Comparison of ENCODE assay signal across 8 cellular contexts in the genomic region with DNA sequence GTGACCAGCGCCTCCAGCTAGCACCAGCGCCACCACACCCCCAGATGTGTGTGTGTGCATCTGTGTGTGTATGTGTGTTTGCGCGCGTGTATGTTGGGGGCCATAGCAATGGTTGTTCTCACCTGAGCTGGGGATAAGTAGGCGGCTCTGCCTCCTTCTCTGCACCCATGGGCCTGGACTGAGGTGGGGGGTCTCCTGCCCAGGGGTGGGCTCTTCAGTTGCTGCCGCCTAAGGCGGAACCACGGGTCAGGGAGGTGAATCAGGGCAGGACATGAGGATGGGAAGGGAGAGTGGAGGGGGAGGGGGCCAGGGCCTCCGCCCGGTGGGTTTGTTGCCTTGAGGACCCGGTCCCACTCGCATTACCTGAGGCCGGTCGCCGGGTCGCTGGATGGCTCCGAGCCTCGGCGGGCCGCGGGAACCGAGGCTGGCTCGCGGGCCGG. TPM values are rescaled to one million over a fixed set of nuclear protein-coding genes. Genes with fewer than 3 reads are reported as not detected.
DNase-seq lines count a peak whose midpoint lies in the region; ATAC-seq, FAIRE-seq and TF ChIP-seq lines count a peak whose summit lies in the region.

No MANE protein-coding gene starts in this region.

- POLR2A ChIA-PET in CD4-positive, alpha-beta T cell (lab: Charles Lee), result interaction anchor here (1.0 to 4.1 kb wide), 7 partner anchors 8 to 220 kb away, joined by 3 to 33 read pairs (median 7); partner anchors contain the start of genes NT5C1A and PPIE

- ATAC-seq in CD4-positive, alpha-beta T cell (ENCODE audit: poor library complexity), result no peak
- peak; percentile 7 for ATAC-seq in HG02938 (IDR thresholded peaks at IDR 0.05; ENCODE audit: unreplicated experiment)
- no peak for ATAC-seq in HG02885 (IDR thresholded peaks at IDR 0.05; ENCODE audit: poor library complexity, unreplicated experiment)

- H3K4me1 ChIP-seq in mammary epithelial cell (ENCODE audit: insufficient read depth, low read length) (peaks cover 18% of the 10 kb centered on the region), neural progenitor cell (peaks cover 7% of the 10 kb centered on the region)

- peak overlapping the region; percentile 85 for H3K4me2 ChIP-seq in mammary epithelial cell (ENCODE audit: insufficient read depth, low read depth, low read length)
- peak overlapping the region; percentile 74 for H3K4me2 ChIP-seq in neural progenitor cell

- H3K36me3 ChIP-seq in mammary epithelial cell (ENCODE audit: insufficient read depth, low read length) (no peaks in the 10 kb centered on the region), neural progenitor cell (no peaks in the 10 kb centered on the region)

- DNase-seq in CD4-positive, alpha-beta T cell, result no peak
- DNase-seq in mammary epithelial cell (no peak), neural progenitor cell (ENCODE audit: low spot score) (no peak), NCI-H1417 treated with DMSO at 0.1 percent for 48 hours (lab: John Stamatoyannopoulos, UW) (no peak), GM12892 (ENCODE audit: insufficient read length) (no peak), NCI-H2196 (lab: John Stamatoyannopoulos, UW; ENCODE audit: unreplicated experiment) (no peak)

- dilution Hi-C loops in mammary epithelial cell (cut with HindIII; ENCODE audit: low sequenced_read_pairs), result no loop called here

- TF ChIP-seq CTCF in CD4-positive, alpha-beta T cell (IDR thresholded peaks at IDR 0.05), result no peak
- TF ChIP-seq CTCF in mammary epithelial cell (conservative IDR thresholded peaks at IDR 0.05 in 1 of 2, IDR thresholded peaks at IDR 0.05 in 1 of 2; ENCODE audit: extremely low read depth in 1 of 2, insufficient read depth in 1 of 2, low read depth in 1 of 2, low read length in 2 of 2) (no peak), neural progenitor cell (IDR thresholded peaks at IDR 0.05) (no peak)

- no TSS peak for BruUV-seq in mammary epithelial cell (replicated peaks; lab: Mats Ljungman, UMichigan)

- CTCF ChIA-PET in CD4-positive, alpha-beta T cell (lab: Charles Lee), result interaction anchor here (1.0 to 1.7 kb wide), 3 partner anchors 10 to 108 kb away, joined by 3 to 6 read pairs (median 4); no protein-coding TSS in a partner anchor
- CTCF ChIA-PET in mammary epithelial cell (lab: Charles Lee; ENCODE audit: low non-redundant PET), result no interaction called here

- intact Hi-C loops in CD4-positive, alpha-beta T cell (cut with DNase I, micrococcal nuclease), result no loop called here
- intact Hi-C loops in mammary epithelial cell (cut with micrococcal nuclease), result no loop called here

- H4K20me1 ChIP-seq in mammary epithelial cell (ENCODE audit: insufficient read depth, low read length) (no peaks in the 10 kb centered on the region), neural progenitor cell (ENCODE audit: low read depth) (peaks cover 36% of the 10 kb centered on the region)

- H3K27ac Mint-ChIP-seq in CD4-positive, alpha-beta T cell, result peak overlapping the region; percentile 82
- H3K27ac Mint-ChIP-seq in neural progenitor cell, result no peak overlapping the region

- no peak overlapping the region for H3K9ac ChIP-seq in mammary epithelial cell (ENCODE audit: insufficient read depth, low read length)
- no peak overlapping the region for H3K9ac ChIP-seq in neural progenitor cell

- H3K79me2 ChIP-seq in mammary epithelial cell (ENCODE audit: insufficient read depth, low read length), result no peaks in the 10 kb centered on the region
- no peaks in the 10 kb centered on the region for H3K79me2 ChIP-seq in neural progenitor cell (ENCODE audit: low read depth)

- in situ Hi-C loops in mammary epithelial cell (cut with MboI; ENCODE audit: low sequenced_read_pairs in 2 of 2), result no loop called here

- peak overlapping the region; percentile 91 for H3K4me3 Mint-ChIP-seq in CD4-positive, alpha-beta T cell
- peak overlapping the region; percentile 72 for H3K4me3 Mint-ChIP-seq in neural progenitor cell

- no peaks in the 10 kb centered on the region for H3K27me3 ChIP-seq in CD4-positive, alpha-beta T cell (ENCODE audit: control insufficient read depth, insufficient read depth, low read length)
- H3K27me3 ChIP-seq in mammary epithelial cell (ENCODE audit: insufficient read depth, low read length) (peaks cover 7% of the 10 kb centered on the region), neural progenitor cell (peaks cover 100% of the 10 kb centered on the region)

- 76% methylated on average over 5 of the region's 26 CpGs for WGBS in mammary epithelial cell (ENCODE audit: low coverage, missing lambda C conversion rate)

- peak overlapping the region; percentile 62 for H2AFZ ChIP-seq in mammary epithelial cell (ENCODE audit: low read depth, low read length)
- no peak overlapping the region for H2AFZ ChIP-seq in neural progenitor cell (replicated peaks)

- no peak for TF ChIP-seq POLR2A in GM12892 (IDR thresholded peaks at IDR 0.05; ENCODE audit: low read depth, low read length)

- no peak overlapping the region for H3K4me3 ChIP-seq in mammary epithelial cell (replicated peaks in 1 of 3; ENCODE audit: insufficient read depth in 1 of 3, low read depth in 2 of 3, low read length in 3 of 3)
- peak overlapping the region; percentile 32 for H3K4me3 ChIP-seq in neural progenitor cell

- H3K27ac ChIP-seq in CD4-positive, alpha-beta T cell (ENCODE audit: low read depth, low read length), result peak overlapping the region; percentile 61
- no peak overlapping the region for H3K27ac ChIP-seq in mammary epithelial cell (ENCODE audit: insufficient read depth, low read depth, low read length)
- no peak overlapping the region for H3K27ac ChIP-seq in neural progenitor cell

- no peaks in the 10 kb centered on the region for H3F3A ChIP-seq in neural progenitor cell (ENCODE audit: low read depth)

- H3K27me3 Mint-ChIP-seq in CD4-positive, alpha-beta T cell, result peaks cover 20% of the 10 kb centered on the region
- H3K27me3 Mint-ChIP-seq in neural progenitor cell (ENCODE audit: insufficient read depth, low read depth), result peaks cover 43% of the 10 kb centered on the region

- no peaks in the 10 kb centered on the region for H3K9me3 ChIP-seq in CD4-positive, alpha-beta T cell (ENCODE audit: control insufficient read depth, low read length)
- no peaks in the 10 kb centered on the region for H3K9me3 ChIP-seq in mammary epithelial cell (replicated peaks; ENCODE audit: insufficient read depth, low read length)
- H3K9me3 ChIP-seq in neural progenitor cell (ENCODE audit: low read depth), result no peaks in the 10 kb centered on the region

- FAIRE-seq in GM12892 (lab: Jason Lieb, UNC), result no peak

- H3K9me3 Mint-ChIP-seq in CD4-positive, alpha-beta T cell, result no peaks in the 10 kb centered on the region
- no peaks in the 10 kb centered on the region for H3K9me3 Mint-ChIP-seq in neural progenitor cell

- no peaks in the 10 kb centered on the region for H3K36me3 Mint-ChIP-seq in CD4-positive, alpha-beta T cell (ENCODE audit: low read depth)
- no peaks in the 10 kb centered on the region for H3K36me3 Mint-ChIP-seq in neural progenitor cell

- peaks cover 48% of the 10 kb centered on the region for H3K4me1 Mint-ChIP-seq in CD4-positive, alpha-beta T cell (ENCODE audit: low read depth)
- H3K4me1 Mint-ChIP-seq in neural progenitor cell, result peaks cover 31% of the 10 kb centered on the region

RNA-seq across cellular contexts. Expression of gene HPCAL4, which starts 0.3 kb away (rescaled TPM):
- total RNA-seq in CD4-positive, alpha-beta T cell, result 10 to 100 TPM; 22.8 to 22.9 TPM
- total RNA-seq in mammary epithelial cell (under 1 TPM in 1 of 2 donors, not detected in 1; under 0.01 TPM), neural progenitor cell (ENCODE audit: low replicate concordance) (0.13 and 0.19 TPM in 2 replicates)
- polyA plus RNA-seq in mammary epithelial cell, result 0.02 TPM
- polyA minus RNA-seq in mammary epithelial cell, result not detected
- 1.1 TPM for polyA plus RNA-seq in GM12892 (2012; ENCODE audit: missing spikeins)

RNA-seq across cellular contexts. Expression of gene NT5C1A, which starts 19.1 kb away (rescaled TPM):
- total RNA-seq in CD4-positive, alpha-beta T cell, result 1 to 10 TPM; 1.1 to 1.3 TPM
- total RNA-seq in mammary epithelial cell (under 1 TPM in 1 of 2 donors, not detected in 1; 0.33 TPM), neural progenitor cell (ENCODE audit: low replicate concordance) (not detected in 2 replicates)
- not detected for polyA plus RNA-seq in mammary epithelial cell
- not detected for polyA minus RNA-seq in mammary epithelial cell
- 1.1 TPM for polyA plus RNA-seq in GM12892 (2012; ENCODE audit: missing spikeins)

RNA-seq across cellular contexts. Expression of gene PPIE, which starts 47.7 kb away (rescaled TPM):
- 10 to 100 TPM; 45.0 to 46.7 TPM for total RNA-seq in CD4-positive, alpha-beta T cell
- total RNA-seq in mammary epithelial cell (10 to 100 TPM; 25.0 to 50.4 TPM), neural progenitor cell (ENCODE audit: low replicate concordance) (50.8 and 57.2 TPM in 2 replicates)
- polyA plus RNA-seq in mammary epithelial cell, result 76.7 TPM
- polyA minus RNA-seq in mammary epithelial cell, result 4.9 TPM
- polyA plus RNA-seq in GM12892 (2012; ENCODE audit: missing spikeins), result 78.6 TPM

RNA-seq across cellular contexts. Expression of gene HEYL, which starts 51.5 kb away (rescaled TPM):
- total RNA-seq in CD4-positive, alpha-beta T cell, result under 1 TPM in 1 of 2 experiments, not detected in 1; 0.05 TPM
- total RNA-seq in mammary epithelial cell, result not detected
- polyA plus RNA-seq in mammary epithelial cell, result 0.01 TPM
- polyA minus RNA-seq in mammary epithelial cell, result not detected
- total RNA-seq in neural progenitor cell (ENCODE audit: low replicate concordance), result 2.3 and 4.0 TPM in 2 replicates
- 0.11 TPM for polyA plus RNA-seq in GM12892 (2012; ENCODE audit: missing spikeins)

Comparison
In these comparisons a context has a peak if more than half of its experiments do, and no peak if none do; other contexts are left out.
1. RNA of gene HPCAL4, which starts 0.3 kb away (total RNA-seq): 22.8 to 22.9 TPM in CD4-positive, alpha-beta T cell; 0.13 to 0.19 TPM in neural progenitor cell and under 0.01 TPM in mammary epithelial cell; every median in the first group is over 10 times any median in the second.